Comparison of ENCODE assay signal across 12 cellular contexts in the genomic region with DNA sequence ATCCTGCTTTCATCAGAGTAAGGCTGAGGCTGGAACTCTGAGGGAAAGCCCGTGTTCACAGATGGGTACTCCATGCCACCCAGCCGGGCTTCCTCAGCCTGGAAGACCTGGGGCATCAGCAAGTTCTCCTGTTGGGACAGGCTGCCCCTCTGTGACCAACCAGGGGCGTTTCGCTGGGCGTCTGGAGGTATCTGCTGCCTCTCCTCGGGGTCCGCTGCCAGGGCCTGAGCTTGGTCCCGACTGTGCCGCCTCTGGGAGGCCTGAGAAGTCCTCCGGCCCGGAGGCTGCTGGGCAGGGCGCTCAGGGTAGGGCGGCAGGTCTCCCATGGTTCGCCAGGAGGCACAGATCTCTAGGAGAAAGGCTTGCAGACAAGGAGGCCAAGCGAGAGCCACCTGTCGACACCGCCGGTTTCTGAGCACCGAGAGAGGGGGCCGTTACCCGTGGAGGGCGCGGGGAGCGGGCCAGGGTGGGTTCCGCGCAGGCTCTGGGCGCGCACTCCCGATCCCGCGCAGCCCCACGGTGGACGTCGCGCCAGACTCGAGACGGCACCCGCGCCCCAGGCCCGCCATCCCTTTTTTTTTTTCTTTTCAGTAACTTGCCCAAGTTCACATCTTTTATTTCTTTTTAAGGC. TPM values are rescaled to one million over a fixed set of nuclear protein-coding genes. Genes with fewer than 3 reads are reported as not detected.
A peak's percentile ranks its signal among the peaks of the same experiment; 100 is the strongest.
DNase-seq lines count a peak whose midpoint lies in the region; ATAC-seq, FAIRE-seq and TF ChIP-seq lines count a peak whose summit lies in the region.
"Had no signal": no experiment of that assay in that cellular context is flagged by ENCODE, and none has a peak within 500 bp of the region (broad histone marks: within the 10 kb centered on the region; RNA-seq: fewer than 3 reads in every experiment).

Gene RSPH6A, minus strand, starts transcription at position 458 of the 631 bp plus-strand sequence. Its CDS starts 132 bp downstream, at position 326.

- peaks cover 10% of the 10 kb centered on the region for H3K4me1 ChIP-seq in lower lobe of right lung

- H3K36me3 ChIP-seq in lower lobe of right lung = peaks cover 8% of the 10 kb centered on the region

- H3K27me3 Mint-ChIP-seq in stimulated activated naive B cell treated with anti-CD40 and anti-IgM and Interleukin-4, amounts not matched to agents 10 μg/mL and 1 μg/mL and 100 μg/mL, for 72 hours = peaks cover 12 to 35% of the 10 kb centered on the region in 2 donors

- ATAC-seq in lower lobe of right lung (no peak), HG03108 (IDR thresholded peaks at IDR 0.05; ENCODE audit: unreplicated experiment) (no peak)
- no peak for ATAC-seq in stimulated activated naive B cell treated with anti-CD40 and anti-IgM and Interleukin-4, amounts not matched to agents 10 μg/mL and 1 μg/mL and 100 μg/mL, for 72 hours (replicated peaks)

- intact Hi-C loops in lower lobe of right lung (cut with DNase I) = no loop called here

- H3K4me3 ChIP-seq in choroid plexus epithelial cell (ENCODE audit: low read depth, low read length) (peak within 1 kb of the TSS; percentile 35), lower lobe of right lung (peak within 1 kb of the TSS; percentile 40)

- DNase-seq in choroid plexus epithelial cell (ENCODE audit: low read depth) (no peak), lower lobe of right lung (peak; percentile 41), D721Med (ENCODE audit: insufficient read length, low spot score) (no peak)
- DNase-seq in stimulated activated naive B cell treated with anti-CD40 and anti-IgM and Interleukin-4, amounts not matched to agents 10 μg/mL and 1 μg/mL and 100 μg/mL, for 72 hours = no peak
- no peak for DNase-seq in stimulated activated CD4-positive, alpha-beta T cell treated with anti-CD3 and anti-CD28 coated beads, Interleukin-4, amount 100 ng/mL, for 24 hours
- DNase-seq: activated naive CD4-positive, alpha-beta T cell treated with anti-CD3 and anti-CD28 coated beads for 36 hours; KBM-7; left cardiac atrium; SHP77 treated with DMSO at 0.1 percent for 48 hours; stimulated activated CD8-positive, alpha-beta memory T cell treated with anti-CD3 and anti-CD28 coated beads, Interleukin-4, amount 100 ng/mL, for 48 hours had no signal

- H3K27me3 ChIP-seq in lower lobe of right lung (ENCODE audit: low read depth) = no peaks in the 10 kb centered on the region

- H3K36me3 Mint-ChIP-seq in stimulated activated naive B cell treated with anti-CD40 and anti-IgM and Interleukin-4, amounts not matched to agents 10 μg/mL and 1 μg/mL and 100 μg/mL, for 72 hours = peaks cover 38 to 43% of the 10 kb centered on the region in 2 donors

- no peaks in the 10 kb centered on the region for H3K9me3 ChIP-seq in lower lobe of right lung

- H3K27ac Mint-ChIP-seq in stimulated activated naive B cell treated with anti-CD40 and anti-IgM and Interleukin-4, amounts not matched to agents 10 μg/mL and 1 μg/mL and 100 μg/mL, for 72 hours = peak within 1 kb of the TSS; percentile 66
- H3K27ac Mint-ChIP-seq: activated naive CD4-positive, alpha-beta T cell treated with anti-CD3 and anti-CD28 coated beads for 36 hours had no signal

- H3K9me3 Mint-ChIP-seq in stimulated activated naive B cell treated with anti-CD40 and anti-IgM and Interleukin-4, amounts not matched to agents 10 μg/mL and 1 μg/mL and 100 μg/mL, for 72 hours = no peaks in the 10 kb centered on the region
- H3K9me3 Mint-ChIP-seq: activated naive CD4-positive, alpha-beta T cell treated with anti-CD3 and anti-CD28 coated beads for 36 hours had no signal

- H3K27ac ChIP-seq in lower lobe of right lung = no peak within 1 kb of the TSS

- TF ChIP-seq CTCF in choroid plexus epithelial cell (conservative IDR thresholded peaks at IDR 0.05; ENCODE audit: low read depth, low read length) (no peak), lower lobe of right lung (IDR thresholded peaks at IDR 0.05) (no peak), D721Med (IDR thresholded peaks at IDR 0.05; ENCODE audit: insufficient read depth, missing control alignments) (no peak)

- peaks cover 13 to 34% of the 10 kb centered on the region in 2 donors for H3K4me1 Mint-ChIP-seq in stimulated activated naive B cell treated with anti-CD40 and anti-IgM and Interleukin-4, amounts not matched to agents 10 μg/mL and 1 μg/mL and 100 μg/mL, for 72 hours

- H3K4me3 Mint-ChIP-seq in stimulated activated naive B cell treated with anti-CD40 and anti-IgM and Interleukin-4, amounts not matched to agents 10 μg/mL and 1 μg/mL and 100 μg/mL, for 72 hours = peak within 1 kb of the TSS; percentile 52 to 64
- H3K4me3 Mint-ChIP-seq: activated naive CD4-positive, alpha-beta T cell treated with anti-CD3 and anti-CD28 coated beads for 36 hours had no signal

- FAIRE-seq in D721Med (lab: Jason Lieb, UNC) = no peak

TF ChIP-seq in PFSK-1, 5 proteins besides CTCF, POLR2A, EP300 and RAD21:
- TF ChIP-seq FOXP2 (optimal IDR thresholded peaks at IDR 0.05; ENCODE audit: borderline replicate concordance, extremely low read depth, extremely low read length, insufficient read depth) (no peak), POLR2AphosphoS5 (IDR thresholded peaks at IDR 0.05; ENCODE audit: low read depth, low read length) (0 out of 2 replicates have a peak, but pooled peaks have one; percentile 12), SIN3A (IDR thresholded peaks at IDR 0.05; ENCODE audit: borderline replicate concordance, insufficient read depth, low read length) (no peak)
- TF ChIP-seq, protein P1, sequence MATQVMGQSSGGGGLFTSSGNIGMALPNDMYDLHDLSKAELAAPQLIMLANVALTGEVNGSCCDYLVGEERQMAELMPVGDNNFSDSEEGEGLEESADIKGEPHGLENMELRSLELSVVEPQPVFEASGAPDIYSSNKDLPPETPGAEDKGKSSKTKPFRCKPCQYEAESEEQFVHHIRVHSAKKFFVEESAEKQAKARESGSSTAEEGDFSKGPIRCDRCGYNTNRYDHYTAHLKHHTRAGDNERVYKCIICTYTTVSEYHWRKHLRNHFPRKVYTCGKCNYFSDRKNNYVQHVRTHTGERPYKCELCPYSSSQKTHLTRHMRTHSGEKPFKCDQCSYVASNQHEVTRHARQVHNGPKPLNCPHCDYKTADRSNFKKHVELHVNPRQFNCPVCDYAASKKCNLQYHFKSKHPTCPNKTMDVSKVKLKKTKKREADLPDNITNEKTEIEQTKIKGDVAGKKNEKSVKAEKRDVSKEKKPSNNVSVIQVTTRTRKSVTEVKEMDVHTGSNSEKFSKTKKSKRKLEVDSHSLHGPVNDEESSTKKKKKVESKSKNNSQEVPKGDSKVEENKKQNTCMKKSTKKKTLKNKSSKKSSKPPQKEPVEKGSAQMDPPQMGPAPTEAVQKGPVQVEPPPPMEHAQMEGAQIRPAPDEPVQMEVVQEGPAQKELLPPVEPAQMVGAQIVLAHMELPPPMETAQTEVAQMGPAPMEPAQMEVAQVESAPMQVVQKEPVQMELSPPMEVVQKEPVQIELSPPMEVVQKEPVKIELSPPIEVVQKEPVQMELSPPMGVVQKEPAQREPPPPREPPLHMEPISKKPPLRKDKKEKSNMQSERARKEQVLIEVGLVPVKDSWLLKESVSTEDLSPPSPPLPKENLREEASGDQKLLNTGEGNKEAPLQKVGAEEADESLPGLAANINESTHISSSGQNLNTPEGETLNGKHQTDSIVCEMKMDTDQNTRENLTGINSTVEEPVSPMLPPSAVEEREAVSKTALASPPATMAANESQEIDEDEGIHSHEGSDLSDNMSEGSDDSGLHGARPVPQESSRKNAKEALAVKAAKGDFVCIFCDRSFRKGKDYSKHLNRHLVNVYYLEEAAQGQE (IDR thresholded peaks at IDR 0.05; ENCODE audit: insufficient read depth in 1 of 2, low read depth in 2 of 2, low read length in 2 of 2) = no peak
TF ChIP-seq in PFSK-1: peak in this region for 1.

RNA-seq across cellular contexts. Expression of gene RSPH6A, which starts in this region (rescaled TPM):
- not detected for polyA plus RNA-seq in PFSK-1 (2012; ENCODE audit: insufficient read length, low read depth)
- total RNA-seq in lower lobe of right lung = 0.21 TPM
- total RNA-seq: left cardiac atrium had no signal

Comparison
In these comparisons a context has a peak if more than half of its experiments do, and no peak if none do; other contexts are left out.
1. Peak in DNase-seq and H3K4me3 ChIP-seq in lower lobe of right lung; RNA of the gene not detected or under 1 TPM.